ENCODE assay signal across 1 cellular context in genomic region chr12:12813120-12814101, GRCh38.
TF ChIP-seq lines count a peak whose summit lies in the region.

Gene DDX47, plus strand, starts transcription at chr12:12813346. Its CDS starts 22 bp downstream, at chr12:12813368.

TF ChIP-seq in HEK293, 187 proteins besides CTCF, POLR2A, EP300 and RAD21 (continued from another document and continues in another):
- TF ChIP-seq ZFP37 (tag by site-specific recombination; IDR thresholded peaks at IDR 0.05) (no peak), ZNF837 (tag by site-specific recombination; IDR thresholded peaks at IDR 0.05) (no peak), ZFP69B (tag by site-specific recombination; IDR thresholded peaks at IDR 0.05) (peak; percentile 100), ZIC2 (tag by site-specific recombination; IDR thresholded peaks at IDR 0.05) (no peak), ZBTB21 (tag by site-specific recombination; IDR thresholded peaks at IDR 0.05) (0 out of 2 replicates have a peak, but pooled peaks have one; percentile 19), INSM2 (tag by site-specific recombination; IDR thresholded peaks at IDR 0.05) (no peak), ZNF292 (tag by site-specific recombination; IDR thresholded peaks at IDR 0.05; ENCODE audit: borderline replicate concordance, low read depth) (no peak), ATF2 (tag by site-specific recombination; IDR thresholded peaks at IDR 0.05; ENCODE audit: low read depth) (no peak), PRDM10 (tag by site-specific recombination; IDR thresholded peaks at IDR 0.05) (no peak), ZNF366 (tag by site-specific recombination; conservative IDR thresholded peaks at IDR 0.05) (no peak), ZXDB (tag by site-specific recombination; IDR thresholded peaks at IDR 0.05) (peak; percentile 54), ZNF654 (tag by site-specific recombination; IDR thresholded peaks at IDR 0.05; ENCODE audit: low read depth) (0 out of 2 replicates have a peak, but pooled peaks have one; percentile 19), HOXC10 (CRISPR knock-in tag; IDR thresholded peaks at IDR 0.05) (no peak), ZNF549 (tag by site-specific recombination; IDR thresholded peaks at IDR 0.05) (no peak), ZNF169 (tag by site-specific recombination; IDR thresholded peaks at IDR 0.05) (no peak), ZNF239 (tag by site-specific recombination; IDR thresholded peaks at IDR 0.05) (no peak), GLI2 (tag by site-specific recombination; IDR thresholded peaks at IDR 0.05; ENCODE audit: borderline replicate concordance, low read depth) (no peak), ZNF132 (tag by site-specific recombination; IDR thresholded peaks at IDR 0.05; ENCODE audit: borderline replicate concordance) (no peak), EGR2 (tag by site-specific recombination; IDR thresholded peaks at IDR 0.05; ENCODE audit: low read depth) (no peak), ZNF785 (tag by site-specific recombination; IDR thresholded peaks at IDR 0.05) (no peak), ZNF621 (tag by site-specific recombination; IDR thresholded peaks at IDR 0.05) (no peak), ZNF10 (tag by site-specific recombination; IDR thresholded peaks at IDR 0.05) (no peak), ZNF214 (tag by site-specific recombination; IDR thresholded peaks at IDR 0.05; ENCODE audit: borderline replicate concordance) (no peak), ZNF776 (tag by site-specific recombination; IDR thresholded peaks at IDR 0.05; ENCODE audit: borderline replicate concordance) (no peak), ZNF404 (tag by site-specific recombination; IDR thresholded peaks at IDR 0.05) (no peak), BCL11B (tag by site-specific recombination; IDR thresholded peaks at IDR 0.05; ENCODE audit: low read depth) (no peak), OSR2 (tag by site-specific recombination; IDR thresholded peaks at IDR 0.05) (no peak), ZNF521 (tag by site-specific recombination; IDR thresholded peaks at IDR 0.05) (no peak), SP3 (tag by site-specific recombination; IDR thresholded peaks at IDR 0.05) (no peak; the same call in 1 of the 2 replicates), ZFHX2 (tag by site-specific recombination; conservative IDR thresholded peaks at IDR 0.05) (no peak), ZNF561 (tag by site-specific recombination; IDR thresholded peaks at IDR 0.05; ENCODE audit: borderline replicate concordance) (no peak), GLI4 (tag by site-specific recombination; IDR thresholded peaks at IDR 0.05) (no peak), ZNF777 (tag by site-specific recombination; IDR thresholded peaks at IDR 0.05; ENCODE audit: borderline replicate concordance) (0 out of 2 replicates have a peak, but pooled peaks have one; percentile 46), TRIM28 (IDR thresholded peaks at IDR 0.05; ENCODE audit: borderline replicate concordance, low read length) (0 out of 2 replicates have a peak, but pooled peaks have one; percentile 37), ZNF664 (tag by site-specific recombination; IDR thresholded peaks at IDR 0.05) (peak; percentile 98), WT1 (tag by site-specific recombination; IDR thresholded peaks at IDR 0.05) (no peak), ZSCAN18 (tag by site-specific recombination; IDR thresholded peaks at IDR 0.05) (no peak), ZNF596 (tag by site-specific recombination; IDR thresholded peaks at IDR 0.05) (no peak), ZNF416 (tag by site-specific recombination; IDR thresholded peaks at IDR 0.05) (no peak), ZNF707 (tag by site-specific recombination; IDR thresholded peaks at IDR 0.05) (no peak), ZNF660 (tag by site-specific recombination; IDR thresholded peaks at IDR 0.05) (peak; percentile 47; the same call in 1 of the 2 replicates), ZNF335 (tag by site-specific recombination; conservative IDR thresholded peaks at IDR 0.05) (peak; percentile 74), KLF1 (tag by site-specific recombination; IDR thresholded peaks at IDR 0.05) (no peak), ZNF626 (tag by site-specific recombination; IDR thresholded peaks at IDR 0.05) (no peak), ZNF747 (tag by site-specific recombination; IDR thresholded peaks at IDR 0.05) (no peak), MZF1 (tag by site-specific recombination; IDR thresholded peaks at IDR 0.05; ENCODE audit: borderline replicate concordance) (no peak), ZSCAN16 (tag by site-specific recombination; IDR thresholded peaks at IDR 0.05) (no peak), ZNF274 (IDR thresholded peaks at IDR 0.05; ENCODE audit: low read length) (no peak), ZNF274 (tag by site-specific recombination; IDR thresholded peaks at IDR 0.05; ENCODE audit: borderline replicate concordance) (no peak), ZNF157 (tag by site-specific recombination; IDR thresholded peaks at IDR 0.05) (no peak), ZNF19 (tag by site-specific recombination; IDR thresholded peaks at IDR 0.05; ENCODE audit: low read depth) (no peak), ZNF585B (tag by site-specific recombination; IDR thresholded peaks at IDR 0.05) (no peak), ZNF701 (tag by site-specific recombination; IDR thresholded peaks at IDR 0.05) (no peak), SETDB1 (IDR thresholded peaks at IDR 0.05; ENCODE audit: insufficient read length, low read length) (no peak), ZNF600 (tag by site-specific recombination; IDR thresholded peaks at IDR 0.05) (0 out of 2 replicates have a peak, but pooled peaks have one; percentile 23), ZNF133 (tag by site-specific recombination; IDR thresholded peaks at IDR 0.05) (no peak), KLF7 (tag by site-specific recombination; IDR thresholded peaks at IDR 0.05; ENCODE audit: borderline replicate concordance) (no peak), ZNF571 (tag by site-specific recombination; IDR thresholded peaks at IDR 0.05) (no peak), FEZF1 (tag by site-specific recombination; IDR thresholded peaks at IDR 0.05) (no peak)
- TF ChIP-seq, protein P1, sequence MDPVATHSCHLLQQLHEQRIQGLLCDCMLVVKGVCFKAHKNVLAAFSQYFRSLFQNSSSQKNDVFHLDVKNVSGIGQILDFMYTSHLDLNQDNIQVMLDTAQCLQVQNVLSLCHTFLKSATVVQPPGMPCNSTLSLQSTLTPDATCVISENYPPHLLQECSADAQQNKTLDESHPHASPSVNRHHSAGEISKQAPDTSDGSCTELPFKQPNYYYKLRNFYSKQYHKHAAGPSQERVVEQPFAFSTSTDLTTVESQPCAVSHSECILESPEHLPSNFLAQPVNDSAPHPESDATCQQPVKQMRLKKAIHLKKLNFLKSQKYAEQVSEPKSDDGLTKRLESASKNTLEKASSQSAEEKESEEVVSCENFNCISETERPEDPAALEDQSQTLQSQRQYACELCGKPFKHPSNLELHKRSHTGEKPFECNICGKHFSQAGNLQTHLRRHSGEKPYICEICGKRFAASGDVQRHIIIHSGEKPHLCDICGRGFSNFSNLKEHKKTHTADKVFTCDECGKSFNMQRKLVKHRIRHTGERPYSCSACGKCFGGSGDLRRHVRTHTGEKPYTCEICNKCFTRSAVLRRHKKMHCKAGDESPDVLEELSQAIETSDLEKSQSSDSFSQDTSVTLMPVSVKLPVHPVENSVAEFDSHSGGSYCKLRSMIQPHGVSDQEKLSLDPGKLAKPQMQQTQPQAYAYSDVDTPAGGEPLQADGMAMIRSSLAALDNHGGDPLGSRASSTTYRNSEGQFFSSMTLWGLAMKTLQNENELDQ (tag by site-specific recombination; IDR thresholded peaks at IDR 0.05; ENCODE audit: low read depth) = no peak
- TF ChIP-seq, protein P2, sequence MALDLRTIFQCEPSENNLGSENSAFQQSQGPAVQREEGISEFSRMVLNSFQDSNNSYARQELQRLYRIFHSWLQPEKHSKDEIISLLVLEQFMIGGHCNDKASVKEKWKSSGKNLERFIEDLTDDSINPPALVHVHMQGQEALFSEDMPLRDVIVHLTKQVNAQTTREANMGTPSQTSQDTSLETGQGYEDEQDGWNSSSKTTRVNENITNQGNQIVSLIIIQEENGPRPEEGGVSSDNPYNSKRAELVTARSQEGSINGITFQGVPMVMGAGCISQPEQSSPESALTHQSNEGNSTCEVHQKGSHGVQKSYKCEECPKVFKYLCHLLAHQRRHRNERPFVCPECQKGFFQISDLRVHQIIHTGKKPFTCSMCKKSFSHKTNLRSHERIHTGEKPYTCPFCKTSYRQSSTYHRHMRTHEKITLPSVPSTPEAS (tag by site-specific recombination; IDR thresholded peaks at IDR 0.05) = no peak
- TF ChIP-seq, protein P3, sequence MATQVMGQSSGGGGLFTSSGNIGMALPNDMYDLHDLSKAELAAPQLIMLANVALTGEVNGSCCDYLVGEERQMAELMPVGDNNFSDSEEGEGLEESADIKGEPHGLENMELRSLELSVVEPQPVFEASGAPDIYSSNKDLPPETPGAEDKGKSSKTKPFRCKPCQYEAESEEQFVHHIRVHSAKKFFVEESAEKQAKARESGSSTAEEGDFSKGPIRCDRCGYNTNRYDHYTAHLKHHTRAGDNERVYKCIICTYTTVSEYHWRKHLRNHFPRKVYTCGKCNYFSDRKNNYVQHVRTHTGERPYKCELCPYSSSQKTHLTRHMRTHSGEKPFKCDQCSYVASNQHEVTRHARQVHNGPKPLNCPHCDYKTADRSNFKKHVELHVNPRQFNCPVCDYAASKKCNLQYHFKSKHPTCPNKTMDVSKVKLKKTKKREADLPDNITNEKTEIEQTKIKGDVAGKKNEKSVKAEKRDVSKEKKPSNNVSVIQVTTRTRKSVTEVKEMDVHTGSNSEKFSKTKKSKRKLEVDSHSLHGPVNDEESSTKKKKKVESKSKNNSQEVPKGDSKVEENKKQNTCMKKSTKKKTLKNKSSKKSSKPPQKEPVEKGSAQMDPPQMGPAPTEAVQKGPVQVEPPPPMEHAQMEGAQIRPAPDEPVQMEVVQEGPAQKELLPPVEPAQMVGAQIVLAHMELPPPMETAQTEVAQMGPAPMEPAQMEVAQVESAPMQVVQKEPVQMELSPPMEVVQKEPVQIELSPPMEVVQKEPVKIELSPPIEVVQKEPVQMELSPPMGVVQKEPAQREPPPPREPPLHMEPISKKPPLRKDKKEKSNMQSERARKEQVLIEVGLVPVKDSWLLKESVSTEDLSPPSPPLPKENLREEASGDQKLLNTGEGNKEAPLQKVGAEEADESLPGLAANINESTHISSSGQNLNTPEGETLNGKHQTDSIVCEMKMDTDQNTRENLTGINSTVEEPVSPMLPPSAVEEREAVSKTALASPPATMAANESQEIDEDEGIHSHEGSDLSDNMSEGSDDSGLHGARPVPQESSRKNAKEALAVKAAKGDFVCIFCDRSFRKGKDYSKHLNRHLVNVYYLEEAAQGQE (tag by site-specific recombination; IDR thresholded peaks at IDR 0.05) = 0 out of 2 replicates have a peak, but pooled peaks have one; percentile 23
